ENCODE assay signal across 21 cellular contexts in genomic region chr22:49334589-49334873, GRCh38.
"Had no signal": no experiment of that assay in that cellular context is flagged by ENCODE, and none has a peak within 500 bp of the region (broad histone marks: within the 10 kb centered on the region; RNA-seq: fewer than 3 reads in every experiment).

No MANE protein-coding gene starts in this region.

- H3K4me1 ChIP-seq: colonic mucosa, heart right ventricle, left ventricle myocardium inferior, parathyroid adenoma, upper lobe of left lung had no signal

- H3K4me3 ChIP-seq: colonic mucosa, heart right ventricle, left ventricle myocardium inferior, thoracic aorta, upper lobe of left lung had no signal

- H3K36me3 Mint-ChIP-seq: activated naive CD8-positive, alpha-beta T cell treated with anti-CD3 and anti-CD28 coated beads, Interleukin-2, amount 10 ng/mL, durations not matched to agents 7 days and 5 days; immature natural killer cell; stimulated activated naive B cell treated with anti-CD40 and anti-IgM and Interleukin-4, amounts not matched to agents 10 μg/mL and 1 μg/mL and 100 μg/mL, for 72 hours had no signal

- H3K79me2 ChIP-seq: parathyroid adenoma had no signal

- H3K4me3 Mint-ChIP-seq: activated CD4-positive, alpha-beta T cell treated with anti-CD3 and anti-CD28 coated beads, Interleukin-2, amount 10 ng/mL, durations not matched to agents 24 days and 14 days; activated naive CD8-positive, alpha-beta T cell treated with anti-CD3 and anti-CD28 coated beads, Interleukin-2, amount 10 ng/mL, durations not matched to agents 7 days and 5 days; immature natural killer cell; neural crest cell; stimulated activated naive B cell treated with anti-CD40 and anti-IgM and Interleukin-4, amounts not matched to agents 10 μg/mL and 1 μg/mL and 100 μg/mL, for 72 hours had no signal

- H3K4me1 Mint-ChIP-seq: activated CD4-positive, alpha-beta T cell treated with anti-CD3 and anti-CD28 coated beads, Interleukin-2, amount 10 ng/mL, durations not matched to agents 24 days and 14 days; activated naive CD8-positive, alpha-beta T cell treated with anti-CD3 and anti-CD28 coated beads, Interleukin-2, amount 10 ng/mL, durations not matched to agents 7 days and 5 days; immature natural killer cell; stimulated activated naive B cell treated with anti-CD40 and anti-IgM and Interleukin-4, amounts not matched to agents 10 μg/mL and 1 μg/mL and 100 μg/mL, for 72 hours had no signal

- H3K27ac Mint-ChIP-seq: activated CD4-positive, alpha-beta T cell treated with anti-CD3 and anti-CD28 coated beads, Interleukin-2, amount 10 ng/mL, durations not matched to agents 24 days and 14 days; activated naive CD8-positive, alpha-beta T cell treated with anti-CD3 and anti-CD28 coated beads, Interleukin-2, amount 10 ng/mL, durations not matched to agents 7 days and 5 days; immature natural killer cell; stimulated activated naive B cell treated with anti-CD40 and anti-IgM and Interleukin-4, amounts not matched to agents 10 μg/mL and 1 μg/mL and 100 μg/mL, for 72 hours had no signal

- H3K9me3 Mint-ChIP-seq: activated CD4-positive, alpha-beta T cell treated with anti-CD3 and anti-CD28 coated beads, Interleukin-2, amount 10 ng/mL, durations not matched to agents 24 days and 14 days; activated naive CD8-positive, alpha-beta T cell treated with anti-CD3 and anti-CD28 coated beads, Interleukin-2, amount 10 ng/mL, durations not matched to agents 7 days and 5 days; immature natural killer cell; neural crest cell; stimulated activated naive B cell treated with anti-CD40 and anti-IgM and Interleukin-4, amounts not matched to agents 10 μg/mL and 1 μg/mL and 100 μg/mL, for 72 hours had no signal

- H2AFZ ChIP-seq: parathyroid adenoma had no signal

- H3K36me3 ChIP-seq: brain microvascular endothelial cell, colonic mucosa, heart right ventricle, left ventricle myocardium inferior, thoracic aorta, upper lobe of left lung had no signal

- H3K9me3 ChIP-seq: colonic mucosa, thoracic aorta, upper lobe of left lung had no signal

- H3K9ac ChIP-seq: parathyroid adenoma had no signal

- H3K27me3 Mint-ChIP-seq: activated CD4-positive, alpha-beta T cell treated with anti-CD3 and anti-CD28 coated beads, Interleukin-2, amount 10 ng/mL, durations not matched to agents 24 days and 14 days; activated naive CD8-positive, alpha-beta T cell treated with anti-CD3 and anti-CD28 coated beads, Interleukin-2, amount 10 ng/mL, durations not matched to agents 7 days and 5 days had no signal

- H3K27me3 ChIP-seq: brain microvascular endothelial cell, colonic mucosa, upper lobe of left lung had no signal

- ATAC-seq: esophagus mucosa; heart right ventricle; stimulated activated naive B cell treated with anti-CD40 and anti-IgM and Interleukin-4, amounts not matched to agents 10 μg/mL and 1 μg/mL and 100 μg/mL, for 72 hours had no signal

- H3K27ac ChIP-seq: brain microvascular endothelial cell, colonic mucosa, heart right ventricle, left ventricle myocardium inferior, parathyroid adenoma, thoracic aorta, upper lobe of left lung had no signal

- DNase-seq: activated CD4-positive, alpha-beta T cell treated with anti-CD3 and anti-CD28 coated beads, Interleukin-2, amount 10 ng/mL, durations not matched to agents 24 days and 14 days; activated naive CD4-positive, alpha-beta T cell treated with Interleukin-2 at 50 U/mL for 16 hours; activated naive CD8-positive, alpha-beta T cell treated with anti-CD3 and anti-CD28 coated beads, Interleukin-2, amount 10 ng/mL, durations not matched to agents 7 days and 5 days; activated T-cell treated with anti-CD3 and anti-CD28 coated beads for 4 hours; amygdala; brain microvascular endothelial cell; central memory CD4-positive, alpha-beta T cell; colonic mucosa; effector CD4-positive, alpha-beta T cell; heart right ventricle; immature natural killer cell; kidney glomerular epithelial cell; left ventricle myocardium inferior; stimulated activated naive B cell treated with anti-CD40 and anti-IgM and Interleukin-4, amounts not matched to agents 10 μg/mL and 1 μg/mL and 100 μg/mL, for 72 hours; T-helper 1 cell; T-helper 9 cell; upper lobe of left lung had no signal
